ENCODE assay signal across 18 cellular contexts in genomic region chr15:68447209-68447608, GRCh38. TPM values are rescaled to one million over a fixed set of nuclear protein-coding genes. Genes with fewer than 3 reads are reported as not detected.
A peak's percentile ranks its signal among the peaks of the same experiment; 100 is the strongest.
DNase-seq lines count a peak whose midpoint lies in the region; FAIRE-seq and TF ChIP-seq lines count a peak whose summit lies in the region.
"Had no signal": no experiment of that assay in that cellular context is flagged by ENCODE, and none has a peak within 500 bp of the region (broad histone marks: within the 10 kb centered on the region; RNA-seq: fewer than 3 reads in every experiment).

No MANE protein-coding gene starts in this region.

- peaks cover 59% of the 10 kb centered on the region for H3K27me3 Mint-ChIP-seq in activated CD4-positive, alpha-beta T cell treated with anti-CD3 and anti-CD28 coated beads, Interleukin-2, amount 10 ng/mL, durations not matched to agents 7 days and 5 days

- peaks cover 7% of the 10 kb centered on the region for H3K27me3 ChIP-seq in bronchial epithelial cell (ENCODE audit: control insufficient read depth, insufficient read depth, low read length)
- H3K27me3 ChIP-seq in sigmoid colon, result peaks cover 0 to 6% (median 0%) of the 10 kb centered on the region in 3 donors
- H3K27me3 ChIP-seq: BLaER1 treated with 17β-estradiol and CSF1 and Interleukin-3, amounts not matched to agents 10 nM and 100 nM had no signal

- FAIRE-seq in HTR-8/SVneo (lab: Jason Lieb, UNC) (peak; percentile 49), bronchial epithelial cell (lab: Jason Lieb, UNC) (no peak)
- FAIRE-seq: GM12878, GM18507 had no signal

- no peak overlapping the region for H3K4me3 Mint-ChIP-seq in activated CD4-positive, alpha-beta T cell treated with anti-CD3 and anti-CD28 coated beads, Interleukin-2, amount 10 ng/mL, durations not matched to agents 7 days and 5 days
- H3K4me3 Mint-ChIP-seq: HFFc6 had no signal

- H3K4me1 Mint-ChIP-seq in activated CD4-positive, alpha-beta T cell treated with anti-CD3 and anti-CD28 coated beads, Interleukin-2, amount 10 ng/mL, durations not matched to agents 7 days and 5 days, result no peaks in the 10 kb centered on the region

- no peak overlapping the region for H3K27ac Mint-ChIP-seq in activated CD4-positive, alpha-beta T cell treated with anti-CD3 and anti-CD28 coated beads, Interleukin-2, amount 10 ng/mL, durations not matched to agents 7 days and 5 days
- H3K27ac Mint-ChIP-seq: HFFc6 had no signal

- no peaks in the 10 kb centered on the region for H3K9me3 Mint-ChIP-seq in activated CD4-positive, alpha-beta T cell treated with anti-CD3 and anti-CD28 coated beads, Interleukin-2, amount 10 ng/mL, durations not matched to agents 7 days and 5 days
- H3K9me3 Mint-ChIP-seq: HFFc6 had no signal

- peak; percentile 14 for DNase-seq in NCI-H82 (lab: John Stamatoyannopoulos, UW)
- no peak for DNase-seq in NCI-H82 treated with DMSO at 0.1 percent for 48 hours (lab: John Stamatoyannopoulos, UW; ENCODE audit: unreplicated experiment)
- DNase-seq in HTR-8/SVneo (ENCODE audit: insufficient read length, low spot score), result no peak
- peak; percentile 6 for DNase-seq in bronchial epithelial cell (ENCODE audit: low read depth)
- peak; percentile 34 for DNase-seq in myocyte (ENCODE audit: low read depth)
- DNase-seq in activated CD4-positive, alpha-beta T cell treated with anti-CD3 and anti-CD28 coated beads, Interleukin-2, amount 10 ng/mL, durations not matched to agents 7 days and 5 days, result no peak
- no peak for DNase-seq in NCI-H526 treated with DMSO at 0.1 percent for 48 hours (lab: John Stamatoyannopoulos, UW)
- DNase-seq in sigmoid colon, result no peak
- DNase-seq: 8988T, HFFc6, Karpas-422, NCI-H1436 treated with DMSO at 0.1 percent for 48 hours, NCI-H2081 treated with DMSO at 0.1 percent for 48 hours, NCI-H526, PC-9 had no signal

- intact Hi-C loops in sigmoid colon (cut with DNase I), result no loop called here

- H3K36me3 ChIP-seq in bronchial epithelial cell (ENCODE audit: control insufficient read depth, insufficient read depth, low read length), result no peaks in the 10 kb centered on the region
- H3K36me3 ChIP-seq in sigmoid colon, result no peaks in the 10 kb centered on the region
- H3K36me3 ChIP-seq: BLaER1 treated with 17β-estradiol and CSF1 and Interleukin-3, amounts not matched to agents 10 nM and 100 nM had no signal

- TF ChIP-seq EP300 in sigmoid colon (IDR thresholded peaks at IDR 0.05), result no peak

- H3K9me3 ChIP-seq in sigmoid colon, result no peaks in the 10 kb centered on the region

- TF ChIP-seq CTCF in bronchial epithelial cell (IDR thresholded peaks at IDR 0.05; ENCODE audit: insufficient read depth, low read length, severe bottlenecking) (no peak), sigmoid colon (IDR thresholded peaks at IDR 0.05) (no peak)

- CTCF ChIA-PET in activated CD4-positive, alpha-beta T cell treated with anti-CD3 and anti-CD28 coated beads, Interleukin-2, amount 10 ng/mL, durations not matched to agents 7 days and 5 days (lab: Charles Lee), result no interaction called here

- POLR2A ChIA-PET in activated CD4-positive, alpha-beta T cell treated with anti-CD3 and anti-CD28 coated beads, Interleukin-2, amount 10 ng/mL, durations not matched to agents 7 days and 5 days (lab: Charles Lee), result no interaction called here

- WGBS in sigmoid colon, 2 donors, result 77 to 88% methylated on average over 3 of the region's 3 CpGs

- H3K4me3 ChIP-seq in bronchial epithelial cell (ENCODE audit: low read depth, low read length), result no peak overlapping the region
- H3K4me3 ChIP-seq in sigmoid colon, result no peak overlapping the region
- H3K4me3 ChIP-seq: BLaER1 treated with 17β-estradiol and CSF1 and Interleukin-3, amounts not matched to agents 10 nM and 100 nM; GM12878; PC-9 had no signal

- no peak for TF ChIP-seq POLR2A in sigmoid colon (IDR thresholded peaks at IDR 0.05)

- H3K27ac ChIP-seq in sigmoid colon, result no peak overlapping the region
- H3K27ac ChIP-seq: BLaER1 treated with 17β-estradiol and CSF1 and Interleukin-3, amounts not matched to agents 10 nM and 100 nM; PC-9 had no signal

- H3K4me1 ChIP-seq in sigmoid colon, result peaks cover 0 to 1% (median 0%) of the 10 kb centered on the region in 4 donors
- H3K4me1 ChIP-seq: BLaER1 treated with 17β-estradiol and CSF1 and Interleukin-3, amounts not matched to agents 10 nM and 100 nM had no signal

- no peaks in the 10 kb centered on the region for H3K36me3 Mint-ChIP-seq in activated CD4-positive, alpha-beta T cell treated with anti-CD3 and anti-CD28 coated beads, Interleukin-2, amount 10 ng/mL, durations not matched to agents 7 days and 5 days (ENCODE audit: low read depth)

RNA-seq across cellular contexts. Expression of gene ITGA11, which starts 15.2 kb away (rescaled TPM):
- total RNA-seq in bronchial epithelial cell (0.53 TPM in 1 of 2 replicates, not detected in the other), myocyte (29.2 and 33.5 TPM in 2 replicates), sigmoid colon (1 to 10 TPM in 3 of 4 donors, under 1 TPM in 1; 0.95 to 6.1 (median 2.7) TPM)
- 1,681 TPM for polyA plus RNA-seq in myocyte (2012)
- 1 to 10 TPM; 1.0 to 1.1 TPM for total RNA-seq in activated CD4-positive, alpha-beta T cell treated with anti-CD3 and anti-CD28 coated beads, Interleukin-2, amount 10 ng/mL, durations not matched to agents 7 days and 5 days
- 1 to 10 TPM in 1 of 3 donors, under 1 TPM in 2; 0.71 to 2.4 (median 0.92) TPM for polyA plus RNA-seq in sigmoid colon

Comparison
In these comparisons a context has a peak if more than half of its experiments do, and no peak if none do; other contexts are left out.
1. DNase-seq: peak in NCI-H82 (single experiment), bronchial epithelial cell (single experiment) and myocyte (single experiment); none in NCI-H82 treated with DMSO at 0.1 percent for 48 hours (single experiment), HTR-8/SVneo (single experiment), activated CD4-positive, alpha-beta T cell treated with anti-CD3 and anti-CD28 coated beads, Interleukin-2, amount 10 ng/mL, durations not matched to agents 7 days and 5 days (single experiment), NCI-H526 treated with DMSO at 0.1 percent for 48 hours (single experiment) and sigmoid colon (single experiment).